In the genomic region with DNA sequence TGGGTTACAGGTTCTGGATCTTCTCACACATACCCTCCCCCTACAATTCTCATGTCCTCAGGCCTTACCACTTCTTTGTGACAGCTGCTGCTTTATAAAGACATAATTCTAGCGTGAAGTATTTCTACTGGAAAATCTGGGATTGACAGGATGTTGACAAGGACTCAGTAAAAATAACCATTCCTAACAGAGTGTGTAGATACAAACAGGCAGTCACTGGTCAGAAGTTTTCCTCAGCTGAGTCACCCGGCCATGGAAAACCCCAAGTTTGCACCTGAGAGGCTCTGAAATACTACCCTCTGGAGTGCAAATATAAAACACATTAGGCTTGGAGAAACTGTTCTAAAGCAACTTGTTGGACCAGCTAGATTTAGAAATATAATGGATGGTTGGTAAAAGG, we compare ENCODE assay signal across 12 cellular contexts. TPM values are rescaled to one million over a fixed set of nuclear protein-coding genes. Genes with fewer than 3 reads are reported as not detected.
DNase-seq lines count a peak whose midpoint lies in the region; ATAC-seq and TF ChIP-seq lines count a peak whose summit lies in the region.
"Had no signal": no experiment of that assay in that cellular context is flagged by ENCODE, and none has a peak within 500 bp of the region (broad histone marks: within the 10 kb centered on the region; RNA-seq: fewer than 3 reads in every experiment).

No MANE protein-coding gene starts in this region.

- no peaks in the 10 kb centered on the region for H3K9me3 ChIP-seq in HEK293 (ENCODE audit: control insufficient read depth, insufficient read depth, low read depth, low read length)
- no peaks in the 10 kb centered on the region for H3K9me3 ChIP-seq in skeletal muscle satellite cell (replicated peaks; ENCODE audit: low read length)

- peak overlapping the region; percentile 11 for H3K4me2 ChIP-seq in skeletal muscle satellite cell (ENCODE audit: low read length)

- no peak for TF ChIP-seq CTCF in HEK293 (tag by site-specific recombination; IDR thresholded peaks at IDR 0.05)

- H3K36me3 ChIP-seq in HEK293 (ENCODE audit: control insufficient read depth in 2 of 2, insufficient read depth in 1 of 2, low read length in 2 of 2) (no peaks in the 10 kb centered on the region), skeletal muscle satellite cell (ENCODE audit: insufficient read depth, low read length) (no peaks in the 10 kb centered on the region)

- no peak overlapping the region for H3K27ac ChIP-seq in HEK293 (ENCODE audit: extremely low read depth, low read depth, low read length)

- no peak overlapping the region for H3K27ac Mint-ChIP-seq in activated naive CD8-positive, alpha-beta T cell treated with anti-CD3 and anti-CD28 coated beads, Interleukin-2, amount 50 U/mL, for 24 hours
- H3K27ac Mint-ChIP-seq: memory B cell had no signal

- no peaks in the 10 kb centered on the region for H3K27me3 Mint-ChIP-seq in activated naive CD8-positive, alpha-beta T cell treated with anti-CD3 and anti-CD28 coated beads, Interleukin-2, amount 50 U/mL, for 24 hours
- H3K27me3 Mint-ChIP-seq: memory B cell had no signal

- no peaks in the 10 kb centered on the region for H3K9me3 Mint-ChIP-seq in activated naive CD8-positive, alpha-beta T cell treated with anti-CD3 and anti-CD28 coated beads, Interleukin-2, amount 50 U/mL, for 24 hours
- H3K9me3 Mint-ChIP-seq: memory B cell had no signal

- no peaks in the 10 kb centered on the region for H3K27me3 ChIP-seq in skeletal muscle satellite cell (ENCODE audit: control insufficient read depth, insufficient read depth, low read length)

- CTCF ChIA-PET in HEK293 (lab: Yijun Ruan, JAX), result interaction anchor here (0.7 to 1.0 kb wide), 2 partner anchors 19 to 122 kb away, joined by 3 to 5 read pairs; no protein-coding TSS in a partner anchor

- H3K4me3 ChIP-seq in HEK293 (ENCODE audit: low read depth, low read length) (no peak overlapping the region), skeletal muscle satellite cell (ENCODE audit: low read length) (no peak overlapping the region)

- no peaks in the 10 kb centered on the region for H3K36me3 Mint-ChIP-seq in activated naive CD8-positive, alpha-beta T cell treated with anti-CD3 and anti-CD28 coated beads, Interleukin-2, amount 50 U/mL, for 24 hours (ENCODE audit: low read depth)
- H3K36me3 Mint-ChIP-seq: memory B cell had no signal

- ATAC-seq in SK-N-SH treated with all-trans-retinoic acid at 6 μM for 48 hours (peak; percentile 82), HG03025 (IDR thresholded peaks at IDR 0.05; ENCODE audit: low FRiP score, unreplicated experiment) (no peak)
- ATAC-seq in activated naive CD8-positive, alpha-beta T cell treated with anti-CD3 and anti-CD28 coated beads, Interleukin-2, amount 50 U/mL, for 24 hours, result no peak

- H3K4me1 ChIP-seq in HEK293 (ENCODE audit: control insufficient read depth, insufficient read depth, low read length) (peaks cover 16% of the 10 kb centered on the region), skeletal muscle satellite cell (ENCODE audit: control insufficient read depth, insufficient read depth, low read length) (peaks cover 27% of the 10 kb centered on the region)

- DNase-seq in glomerular visceral epithelial cell (ENCODE audit: extremely low spot score), result peak; percentile 73
- DNase-seq in activated naive CD8-positive, alpha-beta T cell treated with anti-CD3 and anti-CD28 coated beads, Interleukin-2, amount 50 U/mL, for 24 hours, result no peak
- no peak for DNase-seq in AG20443 (ENCODE audit: low spot score)
- DNase-seq in NCI-H1105 treated with DMSO at 0.1 percent for 48 hours (lab: John Stamatoyannopoulos, UW), result no peak
- DNase-seq: DND-41; NCI-H1436 treated with DMSO at 0.1 percent for 48 hours; stimulated activated CD4-positive, alpha-beta T cell treated with anti-CD3 and anti-CD28 coated beads, Interleukin-1b, Interleukin-23, amount 100 ng/mL, for 48 hours had no signal

- H3K4me3 Mint-ChIP-seq in activated naive CD8-positive, alpha-beta T cell treated with anti-CD3 and anti-CD28 coated beads, Interleukin-2, amount 50 U/mL, for 24 hours, result no peak overlapping the region
- H3K4me3 Mint-ChIP-seq: memory B cell had no signal

- no peak overlapping the region for H3K9ac ChIP-seq in skeletal muscle satellite cell (ENCODE audit: low read depth, low read length)

- peaks cover 73% of the 10 kb centered on the region for H3K4me1 Mint-ChIP-seq in activated naive CD8-positive, alpha-beta T cell treated with anti-CD3 and anti-CD28 coated beads, Interleukin-2, amount 50 U/mL, for 24 hours

- POLR2A ChIA-PET in HEK293 (lab: Yijun Ruan, JAX), result no interaction called here

TF ChIP-seq in HEK293, 187 proteins besides CTCF, POLR2A, EP300 and RAD21:
- TF ChIP-seq SCRT2 (tag by site-specific recombination; IDR thresholded peaks at IDR 0.05), result peak; percentile 53; the same call in 1 of the 2 replicates
- TF ChIP-seq, protein P1, sequence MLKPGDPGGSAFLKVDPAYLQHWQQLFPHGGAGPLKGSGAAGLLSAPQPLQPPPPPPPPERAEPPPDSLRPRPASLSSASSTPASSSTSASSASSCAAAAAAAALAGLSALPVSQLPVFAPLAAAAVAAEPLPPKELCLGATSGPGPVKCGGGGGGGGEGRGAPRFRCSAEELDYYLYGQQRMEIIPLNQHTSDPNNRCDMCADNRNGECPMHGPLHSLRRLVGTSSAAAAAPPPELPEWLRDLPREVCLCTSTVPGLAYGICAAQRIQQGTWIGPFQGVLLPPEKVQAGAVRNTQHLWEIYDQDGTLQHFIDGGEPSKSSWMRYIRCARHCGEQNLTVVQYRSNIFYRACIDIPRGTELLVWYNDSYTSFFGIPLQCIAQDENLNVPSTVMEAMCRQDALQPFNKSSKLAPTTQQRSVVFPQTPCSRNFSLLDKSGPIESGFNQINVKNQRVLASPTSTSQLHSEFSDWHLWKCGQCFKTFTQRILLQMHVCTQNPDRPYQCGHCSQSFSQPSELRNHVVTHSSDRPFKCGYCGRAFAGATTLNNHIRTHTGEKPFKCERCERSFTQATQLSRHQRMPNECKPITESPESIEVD (tag by site-specific recombination; IDR thresholded peaks at IDR 0.05), result peak; percentile 46; the same call in 1 of the 2 replicates
- no peak for TF ChIP-seq RBAK (tag by site-specific recombination; IDR thresholded peaks at IDR 0.05)
- TF ChIP-seq ZNF433 (tag by site-specific recombination; IDR thresholded peaks at IDR 0.05; ENCODE audit: low read depth), result no peak
- no peak for TF ChIP-seq KLF1 (tag by site-specific recombination; IDR thresholded peaks at IDR 0.05)

TF ChIP-seq in SK-N-SH treated with all-trans-retinoic acid at 6 μM for 48 hours, 23 proteins besides CTCF, POLR2A, EP300 and RAD21:
- TF ChIP-seq TOX (CRISPR knock-in tag; IDR thresholded peaks at IDR 0.05; ENCODE audit: borderline replicate concordance) (no peak), BACH2 (CRISPR knock-in tag; IDR thresholded peaks at IDR 0.05; ENCODE audit: borderline replicate concordance) (no peak), ZNF70 (CRISPR knock-in tag; IDR thresholded peaks at IDR 0.05) (no peak), RARB (CRISPR knock-in tag; IDR thresholded peaks at IDR 0.05) (no peak), ZFP30 (CRISPR knock-in tag; IDR thresholded peaks at IDR 0.05) (no peak), ZNF565 (CRISPR knock-in tag; conservative IDR thresholded peaks at IDR 0.05; ENCODE audit: low read depth) (no peak), ZC3H10 (CRISPR knock-in tag; IDR thresholded peaks at IDR 0.05) (no peak), CSDC2 (CRISPR knock-in tag; IDR thresholded peaks at IDR 0.05) (no peak), ZNF8 (CRISPR knock-in tag; IDR thresholded peaks at IDR 0.05) (no peak), ZFP3 (CRISPR knock-in tag; IDR thresholded peaks at IDR 0.05) (no peak), ARNTL (CRISPR knock-in tag; IDR thresholded peaks at IDR 0.05; ENCODE audit: borderline replicate concordance, low read depth) (no peak)
- TF ChIP-seq, protein P2, sequence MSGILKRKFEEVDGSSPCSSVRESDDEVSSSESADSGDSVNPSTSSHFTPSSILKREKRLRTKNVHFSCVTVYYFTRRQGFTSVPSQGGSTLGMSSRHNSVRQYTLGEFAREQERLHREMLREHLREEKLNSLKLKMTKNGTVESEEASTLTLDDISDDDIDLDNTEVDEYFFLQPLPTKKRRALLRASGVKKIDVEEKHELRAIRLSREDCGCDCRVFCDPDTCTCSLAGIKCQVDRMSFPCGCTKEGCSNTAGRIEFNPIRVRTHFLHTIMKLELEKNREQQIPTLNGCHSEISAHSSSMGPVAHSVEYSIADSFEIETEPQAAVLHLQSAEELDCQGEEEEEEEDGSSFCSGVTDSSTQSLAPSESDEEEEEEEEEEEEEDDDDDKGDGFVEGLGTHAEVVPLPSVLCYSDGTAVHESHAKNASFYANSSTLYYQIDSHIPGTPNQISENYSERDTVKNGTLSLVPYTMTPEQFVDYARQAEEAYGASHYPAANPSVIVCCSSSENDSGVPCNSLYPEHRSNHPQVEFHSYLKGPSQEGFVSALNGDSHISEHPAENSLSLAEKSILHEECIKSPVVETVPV (CRISPR knock-in tag; IDR thresholded peaks at IDR 0.05), result no peak
- TF ChIP-seq, protein P3, sequence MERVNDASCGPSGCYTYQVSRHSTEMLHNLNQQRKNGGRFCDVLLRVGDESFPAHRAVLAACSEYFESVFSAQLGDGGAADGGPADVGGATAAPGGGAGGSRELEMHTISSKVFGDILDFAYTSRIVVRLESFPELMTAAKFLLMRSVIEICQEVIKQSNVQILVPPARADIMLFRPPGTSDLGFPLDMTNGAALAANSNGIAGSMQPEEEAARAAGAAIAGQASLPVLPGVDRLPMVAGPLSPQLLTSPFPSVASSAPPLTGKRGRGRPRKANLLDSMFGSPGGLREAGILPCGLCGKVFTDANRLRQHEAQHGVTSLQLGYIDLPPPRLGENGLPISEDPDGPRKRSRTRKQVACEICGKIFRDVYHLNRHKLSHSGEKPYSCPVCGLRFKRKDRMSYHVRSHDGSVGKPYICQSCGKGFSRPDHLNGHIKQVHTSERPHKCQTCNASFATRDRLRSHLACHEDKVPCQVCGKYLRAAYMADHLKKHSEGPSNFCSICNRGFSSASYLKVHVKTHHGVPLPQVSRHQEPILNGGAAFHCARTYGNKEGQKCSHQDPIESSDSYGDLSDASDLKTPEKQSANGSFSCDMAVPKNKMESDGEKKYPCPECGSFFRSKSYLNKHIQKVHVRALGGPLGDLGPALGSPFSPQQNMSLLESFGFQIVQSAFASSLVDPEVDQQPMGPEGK (CRISPR knock-in tag; IDR thresholded peaks at IDR 0.05; ENCODE audit: borderline replicate concordance), result no peak

RNA-seq across cellular contexts. Expression of a gene that starts 54.4 kb away (rescaled TPM):
- total RNA-seq in skeletal muscle satellite cell (2012; rRNA removed), result 3.8 and 5.0 TPM in 2 replicates
